Comparison of ENCODE assay signal across 1 cellular context in the genomic region with DNA sequence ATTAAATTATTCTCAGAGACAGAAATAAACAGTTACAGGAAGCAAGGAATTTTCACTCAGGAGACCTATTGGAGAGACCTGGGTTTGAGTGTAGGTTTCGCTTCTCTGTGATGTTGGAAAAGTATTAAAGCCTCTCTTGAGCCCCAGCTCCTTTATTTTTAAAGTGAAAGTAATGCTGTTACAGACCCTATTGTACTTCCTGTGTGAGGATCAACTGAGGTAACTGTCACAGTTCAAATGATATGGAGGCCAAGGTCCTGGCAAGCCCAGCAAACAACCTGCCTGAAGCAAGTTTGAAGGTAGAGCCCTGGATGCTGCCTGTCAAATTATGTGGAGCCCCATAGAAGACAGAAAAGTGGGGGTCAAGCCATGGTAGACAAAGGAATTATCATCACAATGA.
TF ChIP-seq lines count a peak whose summit lies in the region.

No MANE protein-coding gene starts in this region.

TF ChIP-seq in GM23338, 12 proteins besides CTCF, POLR2A, EP300 and RAD21:
- TF ChIP-seq NANOG (IDR thresholded peaks at IDR 0.05; ENCODE audit: borderline replicate concordance) (no peak), ETS1 (IDR thresholded peaks at IDR 0.05) (no peak), CREB1 (CRISPR knock-in tag; IDR thresholded peaks at IDR 0.05; ENCODE audit: low read depth) (no peak), POLR2AphosphoS5 (IDR thresholded peaks at IDR 0.05; ENCODE audit: low read depth) (no peak), EZH2 (IDR thresholded peaks at IDR 0.05; ENCODE audit: low read depth, unreplicated experiment) (no peak), ZNF462 (CRISPR knock-in tag; IDR thresholded peaks at IDR 0.05) (no peak), STAT1 (IDR thresholded peaks at IDR 0.05; ENCODE audit: unreplicated experiment) (no peak), JUNB (IDR thresholded peaks at IDR 0.05; ENCODE audit: unreplicated experiment) (no peak), REST (IDR thresholded peaks at IDR 0.05; ENCODE audit: unreplicated experiment) (no peak), ZNF331 (CRISPR knock-in tag; IDR thresholded peaks at IDR 0.05; ENCODE audit: low read depth) (no peak), EZH2phosphoT487 (IDR thresholded peaks at IDR 0.05; ENCODE audit: unreplicated experiment) (no peak), ZNF114 (CRISPR knock-in tag; IDR thresholded peaks at IDR 0.05) (no peak)
TF ChIP-seq in GM23338: peak in this region for 0.
